In the genomic region with DNA sequence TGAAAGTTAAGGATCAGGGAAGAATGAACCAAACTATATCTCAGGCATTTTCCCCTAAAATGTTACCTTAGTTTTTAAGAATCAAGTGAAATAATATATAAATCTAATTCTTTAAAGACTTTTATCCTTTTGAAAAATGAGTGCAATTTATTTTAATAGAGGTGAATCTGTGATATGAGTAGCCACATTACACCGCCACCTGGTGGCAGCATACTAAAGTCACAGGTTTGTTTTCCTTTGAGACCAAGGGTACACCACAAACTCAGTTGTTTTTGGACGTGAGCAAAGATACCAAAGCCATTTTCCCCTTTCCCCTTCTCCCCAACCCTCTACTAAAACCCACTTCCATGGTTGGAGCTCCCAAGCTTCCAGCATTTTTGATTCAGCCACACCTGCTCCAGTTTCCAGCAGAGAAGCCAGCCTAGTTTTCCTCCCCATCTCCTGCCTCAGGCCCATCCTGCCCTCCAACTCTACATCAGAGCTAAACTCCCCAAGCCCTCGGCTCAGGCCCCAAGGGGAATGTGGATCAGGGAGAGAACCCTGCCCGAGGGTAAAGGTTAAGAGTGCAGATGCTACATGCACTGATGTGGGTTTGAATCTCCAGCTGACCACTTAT, we compare ENCODE assay signal across 8 cellular contexts. TPM values are rescaled to one million over a fixed set of nuclear protein-coding genes. Genes with fewer than 3 reads are reported as not detected.
A peak's percentile ranks its signal among the peaks of the same experiment; 100 is the strongest.
DNase-seq lines count a peak whose midpoint lies in the region; ATAC-seq and TF ChIP-seq lines count a peak whose summit lies in the region.

No MANE protein-coding gene starts in this region.

- H3K36me3 Mint-ChIP-seq in CD4-positive, alpha-beta T cell (ENCODE audit: low read depth): no peaks in the 10 kb centered on the region
- peaks cover 5% of the 10 kb centered on the region for H3K36me3 Mint-ChIP-seq in glutamatergic neuron (ENCODE audit: unreplicated experiment)

- no peaks in the 10 kb centered on the region for H3K27me3 Mint-ChIP-seq in CD4-positive, alpha-beta T cell
- peaks cover 6% of the 10 kb centered on the region for H3K27me3 Mint-ChIP-seq in glutamatergic neuron (ENCODE audit: unreplicated experiment)

- DNase-seq in CD4-positive, alpha-beta T cell: peak; percentile 58 to 79 (median 68)
- DNase-seq in HUDEP-2 (lab: John Stamatoyannopoulos, UW; ENCODE audit: unreplicated experiment in 76 of 76) (peak in 42 of 76 experiments; percentile 6 to 58 (median 30)), SJCRH30 (peak; percentile 60 to 85), glutamatergic neuron (peak; percentile 64), prostate gland (ENCODE audit: low spot score) (peak; percentile 71)
- peak; percentile 22 to 67 (median 54) for DNase-seq in activated naive CD4-positive, alpha-beta T cell (lab: John Stamatoyannopoulos, UW)

- H3K4me1 ChIP-seq in SJCRH30: peaks cover 21% of the 10 kb centered on the region
- H3K4me1 ChIP-seq in prostate gland (replicated peaks): no peaks in the 10 kb centered on the region

- no peaks in the 10 kb centered on the region for H3K36me3 ChIP-seq in SJCRH30
- H3K36me3 ChIP-seq in prostate gland: no peaks in the 10 kb centered on the region

- TF ChIP-seq POLR2A in prostate gland (IDR thresholded peaks at IDR 0.05): no peak

- peak; percentile 72 for ATAC-seq in CD4-positive, alpha-beta T cell (ENCODE audit: poor library complexity)
- no peak for ATAC-seq in GM21723 (IDR thresholded peaks at IDR 0.05; ENCODE audit: unreplicated experiment)
- ATAC-seq in GM21367 (IDR thresholded peaks at IDR 0.05; ENCODE audit: unreplicated experiment): no peak

- no peaks in the 10 kb centered on the region for H3K27me3 ChIP-seq in CD4-positive, alpha-beta T cell (ENCODE audit: control insufficient read depth, insufficient read depth, low read length)
- no peaks in the 10 kb centered on the region for H3K27me3 ChIP-seq in SJCRH30
- no peaks in the 10 kb centered on the region for H3K27me3 ChIP-seq in prostate gland (replicated peaks; ENCODE audit: insufficient read depth)

- 13% methylated on average over 4 of the region's 4 CpGs for WGBS in prostate gland

- peak; percentile 84 for TF ChIP-seq CTCF in CD4-positive, alpha-beta T cell (IDR thresholded peaks at IDR 0.05)
- TF ChIP-seq CTCF in glutamatergic neuron (IDR thresholded peaks at IDR 0.05; ENCODE audit: partially characterized antibody, unreplicated experiment): peak; percentile 90
- TF ChIP-seq CTCF in prostate gland (IDR thresholded peaks at IDR 0.05): peak; percentile 79 to 95 (median 89)

- H3K9me3 ChIP-seq in CD4-positive, alpha-beta T cell (ENCODE audit: control insufficient read depth, low read length): no peaks in the 10 kb centered on the region
- peaks cover 6% of the 10 kb centered on the region for H3K9me3 ChIP-seq in SJCRH30 (replicated peaks)
- no peaks in the 10 kb centered on the region for H3K9me3 ChIP-seq in prostate gland

- CTCF ChIA-PET in CD4-positive, alpha-beta T cell (lab: Charles Lee): interaction anchor here (0.6 to 3.8 kb wide), 9 partner anchors 8 to 290 kb away, joined by 3 to 15 read pairs (median 3); no protein-coding TSS in a partner anchor

- no peak overlapping the region for H3K4me3 Mint-ChIP-seq in CD4-positive, alpha-beta T cell
- no peak overlapping the region for H3K4me3 Mint-ChIP-seq in glutamatergic neuron (ENCODE audit: unreplicated experiment)

- H3K27ac ChIP-seq in CD4-positive, alpha-beta T cell (ENCODE audit: low read depth, low read length): no peak overlapping the region
- no peak overlapping the region for H3K27ac ChIP-seq in SJCRH30
- no peak overlapping the region for H3K27ac ChIP-seq in prostate gland

- POLR2A ChIA-PET in CD4-positive, alpha-beta T cell (lab: Charles Lee): interaction anchor here (0.8 to 3.4 kb wide), 6 partner anchors 15 to 273 kb away, joined by 3 to 34 read pairs (median 4); a partner anchor contains a TSS

- H3K4me3 ChIP-seq in SJCRH30: no peak overlapping the region
- H3K4me3 ChIP-seq in prostate gland: no peak overlapping the region

- intact Hi-C loops in CD4-positive, alpha-beta T cell (cut with DNase I, micrococcal nuclease): loop anchor here (1.0 to 5.0 kb wide), 4 partner anchors 17 to 292 kb away; no protein-coding TSS in a partner anchor
- intact Hi-C loops in prostate gland (cut with DNase I): loop anchor here (5.0 kb wide), 1 partner anchor 113 kb away; no protein-coding TSS in a partner anchor

- peak overlapping the region; percentile 47 for H3K27ac Mint-ChIP-seq in CD4-positive, alpha-beta T cell
- no peak overlapping the region for H3K27ac Mint-ChIP-seq in glutamatergic neuron (ENCODE audit: unreplicated experiment)

- H3K4me1 Mint-ChIP-seq in CD4-positive, alpha-beta T cell (ENCODE audit: low read depth): peaks cover 10% of the 10 kb centered on the region
- H3K4me1 Mint-ChIP-seq in glutamatergic neuron (ENCODE audit: low read depth, unreplicated experiment): peaks cover 11% of the 10 kb centered on the region

- H3K9me3 Mint-ChIP-seq in CD4-positive, alpha-beta T cell: no peaks in the 10 kb centered on the region
- peaks cover 5% of the 10 kb centered on the region for H3K9me3 Mint-ChIP-seq in glutamatergic neuron (ENCODE audit: unreplicated experiment)

RNA-seq across cellular contexts. Expression of a gene that starts 22.9 kb away (rescaled TPM):
- 10 to 100 TPM; 70.5 to 73.5 TPM for total RNA-seq in CD4-positive, alpha-beta T cell
- 22.8 and 23.9 TPM in 2 replicates for total RNA-seq in SJCRH30 (2014; rRNA removed; shearing (Covaris generic))
- total RNA-seq in glutamatergic neuron (ENCODE audit: unreplicated experiment): 2.4 TPM
- total RNA-seq in prostate gland: 10 to 100 TPM; 37.8 to 56.3 TPM
